1 cellular context compared by ENCODE assay signal in genomic region chr17:81860756-81861568, GRCh38.
TF ChIP-seq lines count a peak whose summit lies in the region.

No MANE protein-coding gene starts in this region.

TF ChIP-seq in K562, 482 proteins besides CTCF, POLR2A, EP300 and RAD21 (continued from another document and continues in another):
- TF ChIP-seq HES1 (IDR thresholded peaks at IDR 0.05; ENCODE audit: low read depth): peak; percentile 91
- no peak for TF ChIP-seq ZNF124 (CRISPR knock-in tag; IDR thresholded peaks at IDR 0.05)
- peak; percentile 99 for TF ChIP-seq FOXJ2 (tag; IDR thresholded peaks at IDR 0.05)
- TF ChIP-seq EZH2 (IDR thresholded peaks at IDR 0.05; ENCODE audit: borderline replicate concordance, low read depth, low read length): peak; percentile 100
- TF ChIP-seq ZNF232 (CRISPR knock-in tag; IDR thresholded peaks at IDR 0.05): no peak
- no peak for TF ChIP-seq POLR3A (IDR thresholded peaks at IDR 0.05; ENCODE audit: borderline replicate concordance, extremely low read depth, insufficient read depth, insufficient read length)
- no peak for TF ChIP-seq ELK1 (CRISPR knock-in tag; IDR thresholded peaks at IDR 0.05)
- no peak; the same call in 1 of the 2 replicates for TF ChIP-seq ILF3 (IDR thresholded peaks at IDR 0.05; ENCODE audit: borderline replicate concordance)
- no peak; the same call in 1 of the 2 replicates for TF ChIP-seq FOXP1 (CRISPR knock-in tag; IDR thresholded peaks at IDR 0.05)
- no peak for TF ChIP-seq ZNF507 (tag; conservative IDR thresholded peaks at IDR 0.05)
- no peak for TF ChIP-seq ZNF318 (IDR thresholded peaks at IDR 0.05; ENCODE audit: borderline replicate concordance in 1 of 2, low read depth in 1 of 2)
- TF ChIP-seq GATAD2B (IDR thresholded peaks at IDR 0.05; ENCODE audit: borderline replicate concordance): no peak
- TF ChIP-seq HMGXB4 (CRISPR knock-in tag; IDR thresholded peaks at IDR 0.05): 0 out of 2 replicates have a peak, but pooled peaks have one; percentile 6
- TF ChIP-seq ZBTB33 (CRISPR knock-in tag; IDR thresholded peaks at IDR 0.05): 0 out of 2 replicates have a peak, but pooled peaks have one; percentile 26
- 0 out of 2 replicates have a peak, but pooled peaks have one; percentile 30 for TF ChIP-seq NR2F6 (CRISPR knock-in tag; IDR thresholded peaks at IDR 0.05)
- TF ChIP-seq ZNF511 (CRISPR knock-in tag; IDR thresholded peaks at IDR 0.05): peak; percentile 79
- TF ChIP-seq SFPQ (IDR thresholded peaks at IDR 0.05; ENCODE audit: low read depth, low read length): no peak
- TF ChIP-seq CREB3 (tag; conservative IDR thresholded peaks at IDR 0.05; ENCODE audit: low read depth): peak; percentile 98
- TF ChIP-seq ZKSCAN1 (IDR thresholded peaks at IDR 0.05; ENCODE audit: low read depth, low read length): 0 out of 2 replicates have a peak, but pooled peaks have one; percentile 21
- no peak for TF ChIP-seq TCF7L2 (IDR thresholded peaks at IDR 0.05; ENCODE audit: low read depth, low read length)
- TF ChIP-seq ASH1L (IDR thresholded peaks at IDR 0.05; ENCODE audit: borderline replicate concordance, low read depth, partially characterized antibody): peak; percentile 100
- TF ChIP-seq ETS1 (conservative IDR thresholded peaks at IDR 0.05; ENCODE audit: control insufficient read depth, low read depth, low read length): peak; percentile 55; the same call in 1 of the 2 replicates
- TF ChIP-seq ZC3H8 (IDR thresholded peaks at IDR 0.05): no peak
- peak; percentile 91; the same call in 1 of the 2 replicates for TF ChIP-seq ZNF445 (CRISPR knock-in tag; IDR thresholded peaks at IDR 0.05; ENCODE audit: low read depth)
- no peak for TF ChIP-seq SAFB2 (IDR thresholded peaks at IDR 0.05; ENCODE audit: borderline replicate concordance, low read depth, low read length, severe bottlenecking)
- TF ChIP-seq PPARD (CRISPR knock-in tag; IDR thresholded peaks at IDR 0.05): peak; percentile 68; the same call in 1 of the 2 replicates
- TF ChIP-seq HOXB6 (CRISPR knock-in tag; IDR thresholded peaks at IDR 0.05; ENCODE audit: borderline replicate concordance): 0 out of 2 replicates have a peak, but pooled peaks have one; percentile 31
- peak; percentile 89 for TF ChIP-seq E2F8 (IDR thresholded peaks at IDR 0.05; ENCODE audit: low read depth, partially characterized antibody)
- no peak for TF ChIP-seq ZFP36 (IDR thresholded peaks at IDR 0.05; ENCODE audit: low read depth, low read length, partially characterized antibody)
- TF ChIP-seq NBN (IDR thresholded peaks at IDR 0.05; ENCODE audit: low read depth): no peak
- no peak for TF ChIP-seq MCM7 (IDR thresholded peaks at IDR 0.05)
- TF ChIP-seq HSF4 (CRISPR knock-in tag; IDR thresholded peaks at IDR 0.05; ENCODE audit: borderline replicate concordance): no peak
- no peak for TF ChIP-seq STAT5A (IDR thresholded peaks at IDR 0.05; ENCODE audit: borderline replicate concordance, low read length)
- TF ChIP-seq KAT7 (CRISPR knock-in tag; IDR thresholded peaks at IDR 0.05; ENCODE audit: borderline replicate concordance): peak; percentile 90; the same call in 1 of the 2 replicates
- TF ChIP-seq POLR3G (IDR thresholded peaks at IDR 0.05; ENCODE audit: extremely low read depth, insufficient read length, insufficient replicate concordance): no peak
